ENCODE assay signal across 2 cellular contexts in the genomic region with DNA sequence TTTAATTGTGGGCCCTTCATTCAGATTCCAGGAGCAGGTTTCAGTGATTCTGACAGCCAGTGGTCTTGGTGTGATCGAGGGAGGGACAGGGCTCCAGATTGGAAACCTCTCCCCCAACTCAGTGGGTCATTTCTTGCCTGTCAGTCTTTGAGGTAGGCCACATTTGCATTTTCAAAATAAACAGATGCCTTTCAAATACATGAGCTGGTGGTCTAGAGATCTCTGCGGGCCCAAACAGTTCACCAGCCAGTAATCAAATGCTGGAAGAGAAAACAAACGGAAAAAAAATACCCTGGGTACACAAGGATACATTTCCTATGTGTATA.
TF ChIP-seq lines count a peak whose summit lies in the region.

No MANE protein-coding gene starts in this region.

TF ChIP-seq in GM23338, 12 proteins besides CTCF, POLR2A, EP300 and RAD21:
- TF ChIP-seq, protein P1, sequence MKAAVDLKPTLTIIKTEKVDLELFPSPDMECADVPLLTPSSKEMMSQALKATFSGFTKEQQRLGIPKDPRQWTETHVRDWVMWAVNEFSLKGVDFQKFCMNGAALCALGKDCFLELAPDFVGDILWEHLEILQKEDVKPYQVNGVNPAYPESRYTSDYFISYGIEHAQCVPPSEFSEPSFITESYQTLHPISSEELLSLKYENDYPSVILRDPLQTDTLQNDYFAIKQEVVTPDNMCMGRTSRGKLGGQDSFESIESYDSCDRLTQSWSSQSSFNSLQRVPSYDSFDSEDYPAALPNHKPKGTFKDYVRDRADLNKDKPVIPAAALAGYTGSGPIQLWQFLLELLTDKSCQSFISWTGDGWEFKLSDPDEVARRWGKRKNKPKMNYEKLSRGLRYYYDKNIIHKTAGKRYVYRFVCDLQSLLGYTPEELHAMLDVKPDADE (IDR thresholded peaks at IDR 0.05) = no peak
- no peak for TF ChIP-seq CREB1 (CRISPR knock-in tag; IDR thresholded peaks at IDR 0.05; ENCODE audit: low read depth)
- TF ChIP-seq, protein P2, sequence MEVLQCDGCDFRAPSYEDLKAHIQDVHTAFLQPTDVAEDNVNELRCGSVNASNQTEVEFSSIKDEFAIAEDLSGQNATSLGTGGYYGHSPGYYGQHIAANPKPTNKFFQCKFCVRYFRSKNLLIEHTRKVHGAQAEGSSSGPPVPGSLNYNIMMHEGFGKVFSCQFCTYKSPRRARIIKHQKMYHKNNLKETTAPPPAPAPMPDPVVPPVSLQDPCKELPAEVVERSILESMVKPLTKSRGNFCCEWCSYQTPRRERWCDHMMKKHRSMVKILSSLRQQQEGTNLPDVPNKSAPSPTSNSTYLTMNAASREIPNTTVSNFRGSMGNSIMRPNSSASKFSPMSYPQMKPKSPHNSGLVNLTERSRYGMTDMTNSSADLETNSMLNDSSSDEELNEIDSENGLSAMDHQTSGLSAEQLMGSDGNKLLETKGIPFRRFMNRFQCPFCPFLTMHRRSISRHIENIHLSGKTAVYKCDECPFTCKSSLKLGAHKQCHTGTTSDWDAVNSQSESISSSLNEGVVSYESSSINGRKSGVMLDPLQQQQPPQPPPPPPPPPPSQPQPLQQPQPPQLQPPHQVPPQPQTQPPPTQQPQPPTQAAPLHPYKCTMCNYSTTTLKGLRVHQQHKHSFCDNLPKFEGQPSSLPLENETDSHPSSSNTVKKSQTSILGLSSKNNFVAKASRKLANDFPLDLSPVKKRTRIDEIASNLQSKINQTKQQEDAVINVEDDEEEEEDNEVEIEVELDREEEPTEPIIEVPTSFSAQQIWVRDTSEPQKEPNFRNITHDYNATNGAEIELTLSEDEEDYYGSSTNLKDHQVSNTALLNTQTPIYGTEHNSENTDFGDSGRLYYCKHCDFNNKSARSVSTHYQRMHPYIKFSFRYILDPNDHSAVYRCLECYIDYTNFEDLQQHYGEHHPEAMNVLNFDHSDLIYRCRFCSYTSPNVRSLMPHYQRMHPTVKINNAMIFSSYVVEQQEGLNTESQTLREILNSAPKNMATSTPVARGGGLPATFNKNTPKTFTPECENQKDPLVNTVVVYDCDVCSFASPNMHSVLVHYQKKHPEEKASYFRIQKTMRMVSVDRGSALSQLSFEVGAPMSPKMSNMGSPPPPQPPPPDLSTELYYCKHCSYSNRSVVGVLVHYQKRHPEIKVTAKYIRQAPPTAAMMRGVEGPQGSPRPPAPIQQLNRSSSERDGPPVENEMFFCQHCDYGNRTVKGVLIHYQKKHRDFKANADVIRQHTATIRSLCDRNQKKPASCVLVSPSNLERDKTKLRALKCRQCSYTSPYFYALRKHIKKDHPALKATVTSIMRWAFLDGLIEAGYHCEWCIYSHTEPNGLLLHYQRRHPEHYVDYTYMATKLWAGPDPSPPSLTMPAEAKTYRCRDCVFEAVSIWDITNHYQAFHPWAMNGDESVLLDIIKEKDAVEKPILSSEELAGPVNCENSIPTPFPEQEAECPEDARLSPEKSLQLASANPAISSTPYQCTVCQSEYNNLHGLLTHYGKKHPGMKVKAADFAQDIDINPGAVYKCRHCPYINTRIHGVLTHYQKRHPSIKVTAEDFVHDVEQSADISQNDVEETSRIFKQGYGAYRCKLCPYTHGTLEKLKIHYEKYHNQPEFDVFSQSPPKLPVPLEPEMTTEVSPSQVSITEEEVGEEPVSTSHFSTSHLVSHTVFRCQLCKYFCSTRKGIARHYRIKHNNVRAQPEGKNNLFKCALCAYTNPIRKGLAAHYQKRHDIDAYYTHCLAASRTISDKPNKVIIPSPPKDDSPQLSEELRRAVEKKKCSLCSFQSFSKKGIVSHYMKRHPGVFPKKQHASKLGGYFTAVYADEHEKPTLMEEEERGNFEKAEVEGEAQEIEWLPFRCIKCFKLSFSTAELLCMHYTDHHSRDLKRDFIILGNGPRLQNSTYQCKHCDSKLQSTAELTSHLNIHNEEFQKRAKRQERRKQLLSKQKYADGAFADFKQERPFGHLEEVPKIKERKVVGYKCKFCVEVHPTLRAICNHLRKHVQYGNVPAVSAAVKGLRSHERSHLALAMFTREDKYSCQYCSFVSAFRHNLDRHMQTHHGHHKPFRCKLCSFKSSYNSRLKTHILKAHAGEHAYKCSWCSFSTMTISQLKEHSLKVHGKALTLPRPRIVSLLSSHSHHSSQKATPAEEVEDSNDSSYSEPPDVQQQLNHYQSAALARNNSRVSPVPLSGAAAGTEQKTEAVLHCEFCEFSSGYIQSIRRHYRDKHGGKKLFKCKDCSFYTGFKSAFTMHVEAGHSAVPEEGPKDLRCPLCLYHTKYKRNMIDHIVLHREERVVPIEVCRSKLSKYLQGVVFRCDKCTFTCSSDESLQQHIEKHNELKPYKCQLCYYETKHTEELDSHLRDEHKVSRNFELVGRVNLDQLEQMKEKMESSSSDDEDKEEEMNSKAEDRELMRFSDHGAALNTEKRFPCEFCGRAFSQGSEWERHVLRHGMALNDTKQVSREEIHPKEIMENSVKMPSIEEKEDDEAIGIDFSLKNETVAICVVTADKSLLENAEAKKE (CRISPR knock-in tag; IDR thresholded peaks at IDR 0.05) = no peak
- TF ChIP-seq STAT1 (IDR thresholded peaks at IDR 0.05; ENCODE audit: unreplicated experiment) = no peak
- TF ChIP-seq JUNB (IDR thresholded peaks at IDR 0.05; ENCODE audit: unreplicated experiment) = no peak

TF ChIP-seq in endothelial cell of umbilical vein, 7 proteins besides CTCF, POLR2A, EP300 and RAD21 (continued from another document):
- no peak for TF ChIP-seq FOS (IDR thresholded peaks at IDR 0.05; ENCODE audit: borderline replicate concordance, insufficient read depth, low read length)
- no peak for TF ChIP-seq MYC (IDR thresholded peaks at IDR 0.05; ENCODE audit: low read depth, low read length)
- no peak for TF ChIP-seq MAX (IDR thresholded peaks at IDR 0.05; ENCODE audit: insufficient read depth, insufficient read length)
- TF ChIP-seq GATA2 (IDR thresholded peaks at IDR 0.05; ENCODE audit: insufficient read depth, insufficient read length, low read depth, low read length) = no peak
